In genomic region chr10:68812420-68812819, GRCh38 we compare ENCODE assay signal across 19 cellular contexts. TPM values are rescaled to one million over a fixed set of nuclear protein-coding genes. Genes with fewer than 3 reads are reported as not detected.
DNase-seq lines count a peak whose midpoint lies in the region; ATAC-seq, FAIRE-seq and TF ChIP-seq lines count a peak whose summit lies in the region.
"Had no signal": no experiment of that assay in that cellular context is flagged by ENCODE, and none has a peak within 500 bp of the region (broad histone marks: within the 10 kb centered on the region; RNA-seq: fewer than 3 reads in every experiment).

No MANE protein-coding gene starts in this region.

- no peaks in the 10 kb centered on the region for H3K79me2 ChIP-seq in DND-41 (ENCODE audit: insufficient read depth, low read length)
- H3K79me2 ChIP-seq in H9 (ENCODE audit: insufficient read depth, low read length): no peaks in the 10 kb centered on the region
- H3K79me2 ChIP-seq in H1 (ENCODE audit: control insufficient read depth in 1 of 2, insufficient read depth in 2 of 2, low read length in 2 of 2): no peaks in the 10 kb centered on the region

- H3K23ac ChIP-seq in H9 (ENCODE audit: insufficient read length, low read depth, low read length) (no peak overlapping the region), H1 (ENCODE audit: insufficient read length) (no peak overlapping the region), neuronal stem cell (ENCODE audit: low read depth, low read length, poor library complexity) (no peak overlapping the region)

- TF ChIP-seq RAD21 in H1 (IDR thresholded peaks at IDR 0.05 in 1 of 2, conservative IDR thresholded peaks at IDR 0.05 in 1 of 2; ENCODE audit: low read depth in 2 of 2, low read length in 2 of 2): no peak

- H3K36me3 Mint-ChIP-seq in H9 (ENCODE audit: insufficient read depth in 1 of 3, low read depth in 3 of 3): no peaks in the 10 kb centered on the region

- H4K91ac ChIP-seq in H9 (ENCODE audit: insufficient read length, low read depth, low read length) (no peak overlapping the region), H1 (replicated peaks; ENCODE audit: insufficient read length, low read length) (no peak overlapping the region), neuronal stem cell (ENCODE audit: low read depth, low read length, poor library complexity) (no peak overlapping the region)

- TF ChIP-seq POLR2A in H1 (IDR thresholded peaks at IDR 0.05; ENCODE audit: control extremely low read depth in 1 of 2, low read depth in 2 of 2, low read length in 2 of 2): no peak

- H3K23me2 ChIP-seq in H9 (ENCODE audit: insufficient read length, low read depth, low read length, poor library complexity, severe bottlenecking): no peaks in the 10 kb centered on the region
- no peaks in the 10 kb centered on the region for H3K23me2 ChIP-seq in H1 (ENCODE audit: low read depth, low read length)

- H3K27ac ChIP-seq in DND-41 (ENCODE audit: low read length): no peak overlapping the region
- no peak overlapping the region for H3K27ac ChIP-seq in H9 (ENCODE audit: insufficient read length, low read depth, low read length)
- no peak overlapping the region for H3K27ac ChIP-seq in H1 (ENCODE audit: low read depth, low read length)
- H3K27ac ChIP-seq in neuronal stem cell (replicated peaks; ENCODE audit: low read length): no peak overlapping the region
- H3K27ac ChIP-seq: C4-2B had no signal

- H3K18ac ChIP-seq in H9 (ENCODE audit: insufficient read length, low read depth, low read length) (no peak overlapping the region), H1 (ENCODE audit: extremely low read depth, low read length) (no peak overlapping the region), neuronal stem cell (ENCODE audit: low read length) (peak overlapping the region; percentile 13)

- no peak overlapping the region for H3K56ac ChIP-seq in H9 (ENCODE audit: insufficient read length, low read depth, low read length)
- no peak overlapping the region for H3K56ac ChIP-seq in H1 (replicated peaks; ENCODE audit: insufficient read length, low read depth, low read length)

- H3K14ac ChIP-seq in H9 (ENCODE audit: insufficient read depth, low read length) (no peak overlapping the region), H1 (ENCODE audit: insufficient read length) (no peak overlapping the region), neuronal stem cell (ENCODE audit: low read length) (no peak overlapping the region)

- no peak overlapping the region for H3K4me3 ChIP-seq in DND-41 (ENCODE audit: low read depth in 1 of 2, low read length in 2 of 2)
- H3K4me3 ChIP-seq in H1 (ENCODE audit: extremely low read depth in 1 of 4, insufficient read depth in 2 of 4, low read depth in 3 of 4, low read length in 4 of 4): no peak overlapping the region
- H3K4me3 ChIP-seq in neuronal stem cell (ENCODE audit: low read length in 2 of 2): peak overlapping the region in 1 of 2 donors; percentile 54
- H3K4me3 ChIP-seq in BE2C (ENCODE audit: low read depth, low read length): no peak overlapping the region
- H3K4me3 ChIP-seq: GM23338 had no signal

- ATAC-seq in DND-41 (ENCODE audit: insufficient read depth, low read depth) (no peak), HG03571 (IDR thresholded peaks at IDR 0.05; ENCODE audit: unreplicated experiment) (no peak)
- ATAC-seq: GM23338 had no signal

- H4K5ac ChIP-seq in H9 (ENCODE audit: insufficient read length, low read depth, low read length): no peak overlapping the region
- no peak overlapping the region for H4K5ac ChIP-seq in H1 (ENCODE audit: insufficient read length, low read depth, low read length)

- H3K4me3 Mint-ChIP-seq in H9: no peak overlapping the region
- H3K4me3 Mint-ChIP-seq: CD4-positive, alpha-beta T cell; GM23338 had no signal

- POLR2A ChIA-PET in H1 (lab: Charles Lee; ENCODE audit: partially characterized antibody): interaction anchor here (1.2 to 1.5 kb wide), 3 partner anchors 15 to 144 kb away, joined by 3 to 7 read pairs (median 4); partner anchors contain the start of genes DDX21, DDX50 and STOX1

- no peaks in the 10 kb centered on the region for H3K27me3 ChIP-seq in DND-41 (ENCODE audit: insufficient read depth, low read length, poor library complexity)
- no peaks in the 10 kb centered on the region for H3K27me3 ChIP-seq in H9 (ENCODE audit: insufficient read depth, low read length)
- H3K27me3 ChIP-seq in H1 (replicated peaks in 1 of 4; ENCODE audit: control insufficient read depth in 3 of 4, extremely low read depth in 1 of 4, insufficient read depth in 3 of 4, low read length in 3 of 4): no peaks in the 10 kb centered on the region
- no peaks in the 10 kb centered on the region for H3K27me3 ChIP-seq in neuronal stem cell (ENCODE audit: control insufficient read depth in 3 of 3, insufficient read depth in 3 of 3, low read depth in 1 of 3, low read length in 3 of 3)
- H3K27me3 ChIP-seq in BE2C: no peaks in the 10 kb centered on the region

- H2BK5ac ChIP-seq in H9 (ENCODE audit: insufficient read length, low read length): no peak overlapping the region
- H2BK5ac ChIP-seq in H1 (ENCODE audit: low read depth, low read length): no peak overlapping the region
- H2BK5ac ChIP-seq in neuronal stem cell (ENCODE audit: low read length): peak overlapping the region; percentile 77

- H2AFZ ChIP-seq in DND-41 (ENCODE audit: low read depth, low read length) (0 out of 2 replicates have a peak overlapping the region, but pooled peaks have one; percentile 7), H9 (ENCODE audit: low read length) (no peak overlapping the region), H1 (ENCODE audit: low read length) (no peak overlapping the region), neuronal stem cell (ENCODE audit: low read length) (no peak overlapping the region)
- H2AFZ ChIP-seq: GM23338 had no signal

- H3K9me3 ChIP-seq in DND-41 (ENCODE audit: insufficient read depth, low read length, severe bottlenecking) (no peaks in the 10 kb centered on the region), H9 (ENCODE audit: control insufficient read depth, low read depth, low read length) (no peaks in the 10 kb centered on the region), H1 (ENCODE audit: insufficient read depth in 2 of 2, low read depth in 1 of 2, low read length in 1 of 2) (no peaks in the 10 kb centered on the region), neuronal stem cell (replicated peaks in 1 of 2; ENCODE audit: control insufficient read depth in 2 of 2, insufficient read depth in 1 of 2, low read depth in 1 of 2, low read length in 2 of 2) (peaks cover 0 to 3% of the 10 kb centered on the region in 2 donors), BE2C (no peaks in the 10 kb centered on the region)
- H3K9me3 ChIP-seq: Caco-2 had no signal

- H3K4me1 ChIP-seq in DND-41 (ENCODE audit: insufficient read depth, low read length) (no peaks in the 10 kb centered on the region), H9 (ENCODE audit: insufficient read depth, low read length) (no peaks in the 10 kb centered on the region), H1 (replicated peaks in 1 of 4; ENCODE audit: control insufficient read depth in 3 of 4, insufficient read depth in 4 of 4, low read length in 3 of 4) (0 out of 7 replicates have a peak, but pooled peaks cover 0 to 3% (median 0%) of the 10 kb centered on the region in 4 experiments), neuronal stem cell (ENCODE audit: control insufficient read depth in 2 of 2, insufficient read depth in 1 of 2, low read depth in 1 of 2, low read length in 2 of 2) (peaks cover 4 to 6% of the 10 kb centered on the region in 2 donors), BE2C (no peaks in the 10 kb centered on the region)
- H3K4me1 ChIP-seq: Caco-2 had no signal

- no CpG with 5 or more reads among the region's 4 CpGs for WGBS in H9 (ENCODE audit: extremely low coverage, insufficient read length, low lambda C conversion rate)
- WGBS in H1 (ENCODE audit: extremely low coverage in 1 of 2, insufficient coverage in 1 of 2, insufficient read length in 1 of 2, insufficient replicate concordance in 2 of 2, low coverage in 1 of 2, low lambda C conversion rate in 2 of 2, missing lambda C conversion rate in 1 of 2), 2 experiments: 89% methylated on average over 4 of the region's 4 CpGs; no CpG with 5 or more reads in 1 of the 2 experiments
- WGBS in neuronal stem cell (ENCODE audit: extremely low coverage in 2 of 2, insufficient read length in 2 of 2, insufficient replicate concordance in 1 of 2), 2 donors: no CpG with 5 or more reads among the region's 4 CpGs

- TF ChIP-seq EP300 in H1 (IDR thresholded peaks at IDR 0.05; ENCODE audit: borderline replicate concordance in 1 of 2, low read depth in 2 of 2, low read length in 2 of 2): no peak

- no peak overlapping the region for H3T11ph ChIP-seq in H9 (ENCODE audit: low read length)

- H3K36me3 ChIP-seq in DND-41 (ENCODE audit: insufficient read depth, low read length) (no peaks in the 10 kb centered on the region), H1 (ENCODE audit: control insufficient read depth in 2 of 4, insufficient read depth in 4 of 4, low read length in 3 of 4) (no peaks in the 10 kb centered on the region), neuronal stem cell (replicated peaks in 1 of 2; ENCODE audit: control insufficient read depth in 2 of 2, insufficient read depth in 2 of 2, low read length in 2 of 2) (no peaks in the 10 kb centered on the region), BE2C (no peaks in the 10 kb centered on the region)

- no peak overlapping the region for H2BK120ac ChIP-seq in H9 (ENCODE audit: low read depth, low read length, poor library complexity, severe bottlenecking)
- H2BK120ac ChIP-seq in H1 (replicated peaks; ENCODE audit: low read depth, low read length): peak overlapping the region; percentile 22
- H2BK120ac ChIP-seq in neuronal stem cell (ENCODE audit: low read depth, low read length): no peak overlapping the region

- DNase-seq in DND-41 (no peak), H9 (no peak), H1 (ENCODE audit: low read depth in 1 of 2, low spot score in 2 of 2) (no peak), neuronal stem cell (ENCODE audit: low spot score) (no peak), BE2C (no peak)
- no peak for DNase-seq in effector CD8-positive, alpha-beta T cell (lab: John Stamatoyannopoulos, UW)
- DNase-seq: ACHN; Caco-2; CD4-positive, alpha-beta T cell; GDM1; H7 had no signal

- H2BK12ac ChIP-seq in H9 (ENCODE audit: insufficient read length, low read depth, low read length) (no peak overlapping the region), H1 (ENCODE audit: low read depth, low read length) (no peak overlapping the region), neuronal stem cell (ENCODE audit: low read length) (no peak overlapping the region)

- TF ChIP-seq CTCF in DND-41 (IDR thresholded peaks at IDR 0.05; ENCODE audit: borderline replicate concordance, extremely low read depth, low read length, poor library complexity, severe bottlenecking) (no peak), H9 (conservative IDR thresholded peaks at IDR 0.05) (no peak), H1 (IDR thresholded peaks at IDR 0.05; ENCODE audit: control extremely low read depth in 1 of 3, insufficient read depth in 1 of 3, low read depth in 1 of 3, low read length in 3 of 3) (no peak), BE2C (IDR thresholded peaks at IDR 0.05; ENCODE audit: low read depth, low read length) (no peak)

- H3K9ac ChIP-seq in DND-41 (ENCODE audit: low read depth, low read length) (no peak overlapping the region), H9 (ENCODE audit: extremely low read depth, insufficient read length, low read length) (no peak overlapping the region), H1 (replicated peaks in 1 of 4; ENCODE audit: extremely low read depth in 1 of 4, low read depth in 3 of 4, low read length in 3 of 4) (no peak overlapping the region), neuronal stem cell (ENCODE audit: low read depth, low read length, poor library complexity) (no peak overlapping the region)

- FAIRE-seq in H1 (lab: Jason Lieb, UNC): no peak
- FAIRE-seq: A204.1, D721Med, GM12892, GM18507 had no signal

- no peak overlapping the region for H2BK15ac ChIP-seq in H9 (ENCODE audit: low read depth, low read length)
- no peak overlapping the region for H2BK15ac ChIP-seq in H1 (ENCODE audit: low read length)
- peak overlapping the region; percentile 15 for H2BK15ac ChIP-seq in neuronal stem cell (ENCODE audit: low read length)

- peak overlapping the region in 2 of 3 experiments; percentile 40 to 51; a peak in 2 of 7 replicates for H3K27ac Mint-ChIP-seq in H9
- H3K27ac Mint-ChIP-seq: CD4-positive, alpha-beta T cell; GM23338 had no signal

- no peaks in the 10 kb centered on the region for H3K27me3 Mint-ChIP-seq in H9 (ENCODE audit: low read depth)
- H3K27me3 Mint-ChIP-seq: CD4-positive, alpha-beta T cell had no signal

- H2AK5ac ChIP-seq in H9 (ENCODE audit: insufficient read length, low read length): no peak overlapping the region
- no peak overlapping the region for H2AK5ac ChIP-seq in H1 (ENCODE audit: low read depth, low read length)
- H2AK5ac ChIP-seq in neuronal stem cell (ENCODE audit: low read depth, low read length): peak overlapping the region; percentile 2

- H3K4ac ChIP-seq in H9 (ENCODE audit: low read depth, low read length) (no peak overlapping the region), H1 (replicated peaks; ENCODE audit: insufficient read length, low read depth, low read length) (no peak overlapping the region), neuronal stem cell (ENCODE audit: low read length) (no peak overlapping the region)

- no peaks in the 10 kb centered on the region for H3K79me1 ChIP-seq in H9 (ENCODE audit: insufficient read depth, low read depth, low read length, poor library complexity, severe bottlenecking)
- H3K79me1 ChIP-seq in H1 (ENCODE audit: low read depth, low read length): no peaks in the 10 kb centered on the region
- H3K79me1 ChIP-seq in neuronal stem cell (ENCODE audit: low read depth, low read length): peaks cover 2% of the 10 kb centered on the region

- no peaks in the 10 kb centered on the region for H3K9me3 Mint-ChIP-seq in H9
- H3K9me3 Mint-ChIP-seq: CD4-positive, alpha-beta T cell; GM23338 had no signal

- no peaks in the 10 kb centered on the region for H4K20me1 ChIP-seq in DND-41 (ENCODE audit: insufficient read depth, low read length)
- no peaks in the 10 kb centered on the region for H4K20me1 ChIP-seq in H9 (ENCODE audit: control insufficient read depth, insufficient read depth, insufficient read length)
- H4K20me1 ChIP-seq in H1 (replicated peaks in 1 of 2; ENCODE audit: control insufficient read depth in 1 of 2, insufficient read depth in 2 of 2, low read length in 2 of 2): no peaks in the 10 kb centered on the region

- H3K4me2 ChIP-seq in DND-41 (ENCODE audit: insufficient read depth, low read length) (no peak overlapping the region), H9 (ENCODE audit: insufficient read depth, insufficient read length, low read length) (no peak overlapping the region), H1 (ENCODE audit: insufficient read depth in 1 of 2, low read depth in 2 of 2, low read length in 2 of 2) (no peak overlapping the region), neuronal stem cell (ENCODE audit: insufficient read depth, low read length, poor library complexity, severe bottlenecking) (no peak overlapping the region)
- H3K4me2 ChIP-seq: GM23338 had no signal

- no peak overlapping the region for H2BK20ac ChIP-seq in H9 (ENCODE audit: low read depth, low read length, poor library complexity, severe bottlenecking)
- H2BK20ac ChIP-seq in H1 (ENCODE audit: low read length): no peak overlapping the region

- no peak overlapping the region for H4K8ac ChIP-seq in H9 (replicated peaks; ENCODE audit: insufficient read length, low read depth, low read length)
- no peak overlapping the region; the same call in 1 of the 2 replicates for H4K8ac ChIP-seq in H1 (ENCODE audit: extremely low read depth, insufficient read depth, low read length)
- no peak overlapping the region for H4K8ac ChIP-seq in neuronal stem cell (ENCODE audit: low read depth, low read length)

- H3K4me1 Mint-ChIP-seq in H9: peaks cover 5 to 15% of the 10 kb centered on the region in 2 experiments

- CTCF ChIA-PET in H1 (lab: Charles Lee; ENCODE audit: partially characterized antibody): interaction anchor here (0.7 to 3.5 kb wide), 4 partner anchors 12 to 83 kb away, joined by 3 to 18 read pairs (median 6); no protein-coding TSS in a partner anchor

RNA-seq across cellular contexts. Expression of gene STOX1, which starts 14.9 kb away (rescaled TPM):
- 5.8 and 5.9 TPM in 2 replicates for total RNA-seq in H9 (2021)
- 2.5 and 2.6 TPM in 2 replicates for total RNA-seq in H1 (2021; fragmentation: NEBNext Ultra II Directional; extraction: Animal tissue kit (Norgen Biotek cat#: 25700))
- 0.47 and 0.92 TPM in 2 replicates for polyA plus RNA-seq in H1 (2011; rRNA removed)
- 1.1 TPM for polyA plus RNA-seq in H1 (2011; cell fraction: cytosol; rRNA removed)
- 0.70 TPM for polyA plus RNA-seq in H1 (2011; cell fraction: nucleus; rRNA removed)
- polyA plus RNA-seq in H1 (2012, experiment 1 of 2): 1.5 to 2.3 TPM (median 1.8 TPM) in 4 replicates
- polyA plus RNA-seq in H1 (2012, experiment 2 of 2): 0.13 TPM
- 0.83 TPM for polyA plus RNA-seq in H1 (2013, experiment 1 of 2)
- 1.1 TPM for polyA plus RNA-seq in H1 (2013, experiment 2 of 2)
- 2.4 and 3.6 TPM in 2 replicates for polyA minus RNA-seq in H1 (2011; rRNA and poly(A)+ RNA removed)
- polyA minus RNA-seq in H1 (2011; cell fraction: cytosol; rRNA and poly(A)+ RNA removed): 1.4 TPM
- polyA minus RNA-seq in H1 (2011; cell fraction: nucleus; rRNA and poly(A)+ RNA removed): 1.8 TPM
- 9.7 TPM for polyA plus RNA-seq in neuronal stem cell (2013, experiment 1 of 2)
- 9.7 TPM for polyA plus RNA-seq in neuronal stem cell (2013, experiment 2 of 2)
- not detected for polyA plus RNA-seq in BE2C (2012; ENCODE audit: insufficient read depth, insufficient read length, low read depth)
- polyA plus RNA-seq: BJ had no signal
